ENCODE assay signal across 8 cellular contexts in the genomic region with DNA sequence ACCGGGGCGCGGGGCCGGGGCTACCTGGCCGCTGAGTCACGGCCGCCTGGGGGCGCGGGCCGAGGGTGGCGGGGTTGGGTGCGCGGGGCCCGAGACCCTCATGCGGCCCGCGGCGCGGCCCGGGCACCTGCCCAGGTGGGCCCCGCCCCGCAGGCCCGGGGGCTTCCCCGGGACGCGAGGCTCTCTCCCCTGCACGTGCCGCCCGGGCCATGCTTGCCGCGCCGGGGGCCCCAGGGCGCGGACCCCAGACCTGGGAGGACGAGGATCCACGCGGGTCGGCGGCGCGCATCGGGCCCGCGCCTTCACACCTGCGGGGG. TPM values are rescaled to one million over a fixed set of nuclear protein-coding genes. Genes with fewer than 3 reads are reported as not detected.
A peak's percentile ranks its signal among the peaks of the same experiment; 100 is the strongest.
DNase-seq lines count a peak whose midpoint lies in the region; ATAC-seq and TF ChIP-seq lines count a peak whose summit lies in the region.

No MANE protein-coding gene starts in this region.

- peak overlapping the region in 1 of 5 donors; percentile 76 for H3K9ac ChIP-seq in subcutaneous abdominal adipose tissue (ENCODE audit: low read length in 5 of 5)

- POLR2A ChIA-PET in activated CD4-positive, alpha-beta T cell treated with anti-CD3 and anti-CD28 coated beads, Interleukin-2, amount 10 ng/mL, durations not matched to agents 7 days and 5 days (lab: Charles Lee), result no interaction called here

- H3K4me3 ChIP-seq in LNCaP clone FGC (ENCODE audit: low read depth, low read length) (peak overlapping the region; percentile 76), fibroblast of mammary gland (ENCODE audit: control insufficient read depth, low read depth, low read length) (peak overlapping the region; percentile 59), subcutaneous abdominal adipose tissue (ENCODE audit: low read depth in 1 of 5, low read length in 5 of 5) (peak overlapping the region in 4 of 5 donors; percentile 77 to 85 (median 80))

- peaks cover 6% of the 10 kb centered on the region for H3K27me3 Mint-ChIP-seq in activated CD4-positive, alpha-beta T cell treated with anti-CD3 and anti-CD28 coated beads, Interleukin-2, amount 10 ng/mL, durations not matched to agents 7 days and 5 days

- ATAC-seq in HG03159 (IDR thresholded peaks at IDR 0.05; ENCODE audit: unreplicated experiment), result no peak

- H3K36me3 ChIP-seq in subcutaneous abdominal adipose tissue (ENCODE audit: control insufficient read depth in 5 of 5, insufficient read depth in 5 of 5, low read length in 5 of 5), result peaks cover 0 to 8% (median 0%) of the 10 kb centered on the region in 5 donors

- no peaks in the 10 kb centered on the region for H3K27me3 ChIP-seq in subcutaneous abdominal adipose tissue (ENCODE audit: control insufficient read depth in 5 of 5, insufficient read depth in 4 of 5, low read length in 5 of 5)

- peak; percentile 27 to 29 for DNase-seq in activated CD4-positive, alpha-beta T cell treated with anti-CD3 and anti-CD28 coated beads, Interleukin-2, amount 50 U/mL, for 4 hours
- no peak for DNase-seq in activated CD4-positive, alpha-beta T cell treated with anti-CD3 and anti-CD28 coated beads, Interleukin-2, amount 10 ng/mL, durations not matched to agents 7 days and 5 days
- DNase-seq in LNCaP clone FGC (ENCODE audit: low read depth) (no peak), fibroblast of mammary gland (ENCODE audit: low read depth) (no peak), caudate nucleus (lab: John Stamatoyannopoulos, UW) (no peak), HUDEP-2 (lab: John Stamatoyannopoulos, UW; ENCODE audit: unreplicated experiment in 76 of 76) (no peak)

- no peak overlapping the region for H3K4me3 Mint-ChIP-seq in activated CD4-positive, alpha-beta T cell treated with anti-CD3 and anti-CD28 coated beads, Interleukin-2, amount 10 ng/mL, durations not matched to agents 7 days and 5 days

- peaks cover 8 to 56% (median 39%) of the 10 kb centered on the region in 5 donors for H3K4me1 ChIP-seq in subcutaneous abdominal adipose tissue (ENCODE audit: control insufficient read depth in 5 of 5, insufficient read depth in 5 of 5, low read length in 5 of 5)

- H3K9me3 Mint-ChIP-seq in activated CD4-positive, alpha-beta T cell treated with anti-CD3 and anti-CD28 coated beads, Interleukin-2, amount 10 ng/mL, durations not matched to agents 7 days and 5 days, result no peaks in the 10 kb centered on the region

- TF ChIP-seq CTCF in LNCaP clone FGC (IDR thresholded peaks at IDR 0.05; ENCODE audit: control insufficient read depth, extremely low read depth, insufficient read depth) (no peak), fibroblast of mammary gland (conservative IDR thresholded peaks at IDR 0.05; ENCODE audit: control insufficient read depth, insufficient read depth, low read depth, low read length) (no peak)

- H3K27ac ChIP-seq in subcutaneous abdominal adipose tissue (ENCODE audit: low read depth, low read length) (no peak overlapping the region), caudate nucleus (ENCODE audit: low read depth, low read length) (no peak overlapping the region)

- H3K4me1 Mint-ChIP-seq in activated CD4-positive, alpha-beta T cell treated with anti-CD3 and anti-CD28 coated beads, Interleukin-2, amount 10 ng/mL, durations not matched to agents 7 days and 5 days, result peaks cover 32% of the 10 kb centered on the region

- no peak overlapping the region for H3K27ac Mint-ChIP-seq in activated CD4-positive, alpha-beta T cell treated with anti-CD3 and anti-CD28 coated beads, Interleukin-2, amount 10 ng/mL, durations not matched to agents 7 days and 5 days

- no peaks in the 10 kb centered on the region for H3K36me3 Mint-ChIP-seq in activated CD4-positive, alpha-beta T cell treated with anti-CD3 and anti-CD28 coated beads, Interleukin-2, amount 10 ng/mL, durations not matched to agents 7 days and 5 days (ENCODE audit: low read depth)

- CTCF ChIA-PET in activated CD4-positive, alpha-beta T cell treated with anti-CD3 and anti-CD28 coated beads, Interleukin-2, amount 10 ng/mL, durations not matched to agents 7 days and 5 days (lab: Charles Lee), result no interaction called here

- no peaks in the 10 kb centered on the region for H3K9me3 ChIP-seq in subcutaneous abdominal adipose tissue (ENCODE audit: control insufficient read depth in 5 of 5, low read length in 5 of 5)

RNA-seq across cellular contexts. Expression of gene MAFK, which starts 0.4 kb away (rescaled TPM):
- total RNA-seq in activated CD4-positive, alpha-beta T cell treated with anti-CD3 and anti-CD28 coated beads, Interleukin-2, amount 10 ng/mL, durations not matched to agents 7 days and 5 days, result 10 to 100 TPM; 24.7 to 29.3 TPM

RNA-seq across cellular contexts. Expression of gene TMEM184A, which starts 25.1 kb away (rescaled TPM):
- total RNA-seq in activated CD4-positive, alpha-beta T cell treated with anti-CD3 and anti-CD28 coated beads, Interleukin-2, amount 10 ng/mL, durations not matched to agents 7 days and 5 days, result not detected

RNA-seq across cellular contexts. Expression of gene INTS1, which starts 26.7 kb away (rescaled TPM):
- total RNA-seq in activated CD4-positive, alpha-beta T cell treated with anti-CD3 and anti-CD28 coated beads, Interleukin-2, amount 10 ng/mL, durations not matched to agents 7 days and 5 days, result 100 to 1,000 TPM in 1 of 2 experiments, 10 to 100 TPM in 1; 90.6 to 104 TPM

RNA-seq across cellular contexts. Expression of gene PSMG3, which starts 38.9 kb away (rescaled TPM):
- total RNA-seq in activated CD4-positive, alpha-beta T cell treated with anti-CD3 and anti-CD28 coated beads, Interleukin-2, amount 10 ng/mL, durations not matched to agents 7 days and 5 days, result 10 to 100 TPM; 23.1 to 29.3 TPM

Comparison
In these comparisons a context has a peak if more than half of its experiments do, and no peak if none do; other contexts are left out.
1. DNase-seq: peak in activated CD4-positive, alpha-beta T cell treated with anti-CD3 and anti-CD28 coated beads, Interleukin-2, amount 50 U/mL, for 4 hours (2 of 2); none in activated CD4-positive, alpha-beta T cell treated with anti-CD3 and anti-CD28 coated beads, Interleukin-2, amount 10 ng/mL, durations not matched to agents 7 days and 5 days (single experiment), LNCaP clone FGC (single experiment), fibroblast of mammary gland (single experiment), caudate nucleus (0 of 61) and HUDEP-2 (0 of 76).
2. Peak in every context shown above with its lines, with median percentiles within 50 percentile points of each other: H3K4me3 ChIP-seq.